11 cellular contexts compared by ENCODE assay signal in genomic region chr9:69170231-69170630, GRCh38.
"Had no signal": no experiment of that assay in that cellular context is flagged by ENCODE, and none has a peak within 500 bp of the region (broad histone marks: within the 10 kb centered on the region; RNA-seq: fewer than 3 reads in every experiment).

No MANE protein-coding gene starts in this region.

- H3K36me3 ChIP-seq: lower lobe of right lung, neural progenitor cell, uterus had no signal

- H3K27ac Mint-ChIP-seq: neural progenitor cell; stimulated activated memory B cell treated with anti-CD40 and anti-IgM and Interleukin-4, amounts not matched to agents 10 μg/mL and 1 μg/mL and 100 μg/mL, for 72 hours had no signal

- H3K9me3 ChIP-seq: esophagus squamous epithelium, lower lobe of right lung, uterus had no signal

- H3K4me3 ChIP-seq: esophagus squamous epithelium, lower lobe of right lung, neural progenitor cell, uterus had no signal

- H3K9me3 Mint-ChIP-seq: activated naive CD4-positive, alpha-beta T cell treated with anti-CD3 and anti-CD28 coated beads, Interleukin-2, amount 10 ng/mL, durations not matched to agents 7 days and 5 days; activated T-helper 2 cell treated with anti-CD3 and anti-CD28 coated beads, Interferon-gamma antibody, Interleukin-2, Interleukin-4, amounts not matched to agents 10 μg/mL and 5 μg/mL and 100 μg/mL, durations not matched to agents 14 hours and 24 hours and 36 hours; immature natural killer cell; mesothelial cell of epicardium; neural progenitor cell; stimulated activated memory B cell treated with anti-CD40 and anti-IgM and Interleukin-4, amounts not matched to agents 10 μg/mL and 1 μg/mL and 100 μg/mL, for 72 hours had no signal

- H3K27ac ChIP-seq: lower lobe of right lung, neural progenitor cell, uterus, VCaP had no signal

- H3K27me3 ChIP-seq: esophagus squamous epithelium, uterus had no signal

- ATAC-seq: lower lobe of right lung; stimulated activated memory B cell treated with anti-CD40 and anti-IgM and Interleukin-4, amounts not matched to agents 10 μg/mL and 1 μg/mL and 100 μg/mL, for 72 hours had no signal

- H3K4me3 Mint-ChIP-seq: activated naive CD4-positive, alpha-beta T cell treated with anti-CD3 and anti-CD28 coated beads, Interleukin-2, amount 10 ng/mL, durations not matched to agents 7 days and 5 days; mesothelial cell of epicardium; neural progenitor cell; stimulated activated memory B cell treated with anti-CD40 and anti-IgM and Interleukin-4, amounts not matched to agents 10 μg/mL and 1 μg/mL and 100 μg/mL, for 72 hours had no signal

- DNase-seq: activated CD4-positive, alpha-beta T cell treated with anti-CD3 and anti-CD28 coated beads, Interleukin-2, amount 50 U/mL, for 48 hours; activated naive CD4-positive, alpha-beta T cell treated with anti-CD3 and anti-CD28 coated beads, Interleukin-2, amount 10 ng/mL, durations not matched to agents 7 days and 5 days; esophagus squamous epithelium; immature natural killer cell; lower lobe of right lung; uterus had no signal

- H3K36me3 Mint-ChIP-seq: activated naive CD4-positive, alpha-beta T cell treated with anti-CD3 and anti-CD28 coated beads, Interleukin-2, amount 10 ng/mL, durations not matched to agents 7 days and 5 days; mesothelial cell of epicardium; neural progenitor cell; stimulated activated memory B cell treated with anti-CD40 and anti-IgM and Interleukin-4, amounts not matched to agents 10 μg/mL and 1 μg/mL and 100 μg/mL, for 72 hours had no signal
